ENCODE assay signal across 11 cellular contexts in genomic region chr1:47362828-47363227, GRCh38. TPM values are rescaled to one million over a fixed set of nuclear protein-coding genes. Genes with fewer than 3 reads are reported as not detected.
"Had no signal": no experiment of that assay in that cellular context is flagged by ENCODE, and none has a peak within 500 bp of the region (broad histone marks: within the 10 kb centered on the region; RNA-seq: fewer than 3 reads in every experiment).

No MANE protein-coding gene starts in this region.

- H3K36me3 Mint-ChIP-seq: IgD-negative memory B cell had no signal

- H3K27ac ChIP-seq: GM23248, HL-60 had no signal

- H3K27me3 Mint-ChIP-seq: IgD-negative memory B cell had no signal

- H3K4me3 ChIP-seq: GM23248, HAP-1 had no signal

- H3K4me3 Mint-ChIP-seq: IgD-negative memory B cell had no signal

- H3K27ac Mint-ChIP-seq: IgD-negative memory B cell had no signal

- H3K9me3 ChIP-seq: HAP-1 had no signal

- ATAC-seq: HCT116, HepG2 had no signal

- H3K9me3 Mint-ChIP-seq: IgD-negative memory B cell had no signal

- DNase-seq: GM23248, GOT3, H7, KBM-7 had no signal

- H3K4me1 ChIP-seq: HAP-1 had no signal

- H3K36me3 ChIP-seq: HAP-1 had no signal

RNA-seq across cellular contexts. Expression of gene FOXE3, which starts 53.3 kb away (rescaled TPM):
- total RNA-seq: GM23248, H4, HepG2, HT1080 had no signal
